Comparison of ENCODE assay signal across 11 cellular contexts in genomic region chr10:29254123-29255046, GRCh38.
DNase-seq lines count a peak whose midpoint lies in the region; ATAC-seq and TF ChIP-seq lines count a peak whose summit lies in the region.
"Had no signal": no experiment of that assay in that cellular context is flagged by ENCODE, and none has a peak within 500 bp of the region (broad histone marks: within the 10 kb centered on the region; RNA-seq: fewer than 3 reads in every experiment).

No MANE protein-coding gene starts in this region.

- no peaks in the 10 kb centered on the region for H3K79me2 ChIP-seq in Loucy (ENCODE audit: insufficient read depth, low read length)

- H3K4me3 ChIP-seq in Loucy (ENCODE audit: low read length, poor library complexity, severe bottlenecking): no peak overlapping the region

- H3K36me3 ChIP-seq in Loucy (ENCODE audit: insufficient read depth, low read length): no peaks in the 10 kb centered on the region

- peak overlapping the region; percentile 87 for H3K27ac Mint-ChIP-seq in nephron progenitor cell

- no peaks in the 10 kb centered on the region for H3K27me3 Mint-ChIP-seq in nephron progenitor cell (ENCODE audit: low read depth, poor library complexity)

- H3K9me3 Mint-ChIP-seq in nephron progenitor cell: peaks cover 5% of the 10 kb centered on the region
- H3K9me3 Mint-ChIP-seq: central memory CD8-positive, alpha-beta T cell had no signal

- no peak overlapping the region for H2AFZ ChIP-seq in Loucy (ENCODE audit: low read length)

- H3K4me3 Mint-ChIP-seq in nephron progenitor cell: peak overlapping the region; percentile 52
- H3K4me3 Mint-ChIP-seq: central memory CD8-positive, alpha-beta T cell had no signal

- no peaks in the 10 kb centered on the region for H3K9me3 ChIP-seq in Loucy (ENCODE audit: insufficient read depth, low read depth, low read length)

- H3K4me1 ChIP-seq in Loucy (ENCODE audit: insufficient read depth, low read length, poor library complexity, severe bottlenecking): peaks cover 8% of the 10 kb centered on the region

- H3K9ac ChIP-seq in Loucy (ENCODE audit: low read depth, low read length, poor library complexity, severe bottlenecking): no peak overlapping the region

- H3F3A ChIP-seq in Loucy (ENCODE audit: low read depth): no peaks in the 10 kb centered on the region

- H3K9me2 ChIP-seq in Loucy (replicated peaks; ENCODE audit: low read depth, low read length): no peaks in the 10 kb centered on the region

- peaks cover 69% of the 10 kb centered on the region for H3K4me1 Mint-ChIP-seq in nephron progenitor cell
- H3K4me1 Mint-ChIP-seq: central memory CD8-positive, alpha-beta T cell had no signal

- DNase-seq in GF-D8 (lab: John Stamatoyannopoulos, UW) (peak; percentile 84), astrocyte of the hippocampus (ENCODE audit: low read depth, low spot score) (peak; percentile 82), nephron progenitor cell (peak; percentile 34)
- DNase-seq: DMS53, NCI-H2081 treated with DMSO at 0.1 percent for 48 hours had no signal

- no peaks in the 10 kb centered on the region for H4K20me1 ChIP-seq in Loucy (ENCODE audit: insufficient read depth, low read length, poor library complexity, severe bottlenecking)

- no peaks in the 10 kb centered on the region for H3K27me3 ChIP-seq in Loucy (ENCODE audit: insufficient read depth, low read length, poor library complexity, severe bottlenecking)

- TF ChIP-seq CTCF in Loucy (conservative IDR thresholded peaks at IDR 0.05; ENCODE audit: low read length): no peak
- TF ChIP-seq CTCF in nephron progenitor cell (IDR thresholded peaks at IDR 0.05): no peak

- H3K36me3 Mint-ChIP-seq in nephron progenitor cell (ENCODE audit: low read depth): no peaks in the 10 kb centered on the region

- ATAC-seq in GM18502 (IDR thresholded peaks at IDR 0.05; ENCODE audit: poor library complexity, unreplicated experiment) (no peak), HG02840 (IDR thresholded peaks at IDR 0.05; ENCODE audit: low FRiP score, unreplicated experiment) (no peak), HG03571 (IDR thresholded peaks at IDR 0.05; ENCODE audit: unreplicated experiment) (no peak), GM18909 (IDR thresholded peaks at IDR 0.05; ENCODE audit: poor library complexity, unreplicated experiment) (no peak)

- peak overlapping the region; percentile 55 for H3K4me2 ChIP-seq in Loucy (ENCODE audit: low read depth, low read length, poor library complexity, severe bottlenecking)

Comparison
In these comparisons a context has a peak if more than half of its experiments do, and no peak if none do; other contexts are left out.
1. DNase-seq: peak in every context shown above with its lines; median percentile 84 in GF-D8; 82 in astrocyte of the hippocampus; 34 in nephron progenitor cell.